19 cellular contexts compared by ENCODE assay signal in the genomic region with DNA sequence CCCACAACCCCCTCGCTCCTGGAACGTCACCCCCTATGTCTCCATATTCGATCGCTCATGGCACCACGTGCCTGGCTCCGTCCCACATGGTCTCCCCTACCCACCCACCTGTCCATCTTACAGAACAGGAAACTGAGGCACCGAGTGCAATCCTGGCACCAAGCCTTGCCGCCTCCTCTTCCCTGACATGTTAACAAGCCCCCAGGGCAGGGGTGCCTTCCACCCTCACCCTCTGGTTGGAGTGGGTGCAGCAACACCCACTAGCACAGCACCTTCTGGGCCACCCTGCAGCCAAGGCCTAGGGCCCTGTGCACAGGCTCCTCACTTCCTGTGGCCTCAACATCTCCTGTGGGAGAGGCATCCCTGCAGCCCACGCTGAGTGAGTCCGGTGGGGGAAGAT.
A peak's percentile ranks its signal among the peaks of the same experiment; 100 is the strongest.
DNase-seq lines count a peak whose midpoint lies in the region; ATAC-seq, FAIRE-seq and TF ChIP-seq lines count a peak whose summit lies in the region.
"Had no signal": no experiment of that assay in that cellular context is flagged by ENCODE, and none has a peak within 500 bp of the region (broad histone marks: within the 10 kb centered on the region; RNA-seq: fewer than 3 reads in every experiment).

No MANE protein-coding gene starts in this region.

- no peaks in the 10 kb centered on the region for H3K79me2 ChIP-seq in trophoblast cell (ENCODE audit: control insufficient read depth, insufficient read depth, low read length, poor library complexity)

- DNase-seq in RWPE1 (ENCODE audit: low spot score) (no peak), trophoblast cell (no peak), RCC 7860 (ENCODE audit: low spot score) (no peak), GM13977 (ENCODE audit: low spot score) (no peak), GM12892 (ENCODE audit: insufficient read length) (no peak)
- DNase-seq in stimulated activated naive CD4-positive, alpha-beta T cell (lab: John Stamatoyannopoulos, UW): no peak
- DNase-seq: ACHN, BE2C, EL, MM.1S, NCI-H1105, NCI-H187, NCI-H446, PC-3 had no signal

- FAIRE-seq in RCC 7860 (lab: Jason Lieb, UNC) (no peak), GM12892 (lab: Jason Lieb, UNC) (no peak)
- FAIRE-seq: HepG2 had no signal

- no peak for ATAC-seq in gastroesophageal sphincter
- ATAC-seq: HCT116, HepG2, PC-3 had no signal

- no peak overlapping the region for H4K12ac ChIP-seq in trophoblast cell (ENCODE audit: low read depth, low read length)

- peaks cover 0 to 39% (median 34%) of the 10 kb centered on the region in 10 experiments; a peak in 18 of 20 replicates for H3K4me1 ChIP-seq in BLaER1 treated with 17β-estradiol and CSF1 and Interleukin-3, amounts not matched to agents 10 nM and 100 nM
- H3K4me1 ChIP-seq in gastroesophageal sphincter (peaks cover 6 to 78% (median 31%) of the 10 kb centered on the region in 3 donors), trophoblast cell (ENCODE audit: control insufficient read depth in 1 of 2, insufficient read depth in 2 of 2, low read length in 2 of 2) (peaks cover 0 to 2% of the 10 kb centered on the region in 2 experiments)

- H3K18ac ChIP-seq in trophoblast cell (ENCODE audit: low read length): peak overlapping the region; percentile 22

- H2BK5ac ChIP-seq in trophoblast cell (ENCODE audit: low read depth, low read length, poor library complexity): no peak overlapping the region

- H3K27ac ChIP-seq in BLaER1 treated with 17β-estradiol and CSF1 and Interleukin-3, amounts not matched to agents 10 nM and 100 nM: no peak overlapping the region
- H3K27ac ChIP-seq in RWPE1: peak overlapping the region; percentile 69
- peak overlapping the region in 3 of 4 donors; percentile 76 to 82 (median 77) for H3K27ac ChIP-seq in gastroesophageal sphincter
- H3K27ac ChIP-seq in trophoblast cell (ENCODE audit: low read depth, low read length): no peak overlapping the region
- H3K27ac ChIP-seq: SK-N-MC had no signal

- no peak overlapping the region for H2BK12ac ChIP-seq in trophoblast cell (ENCODE audit: low read length)

- in situ Hi-C loops in GM13977 (cut with MboI; ENCODE audit: low pct_unique_long_range_greater_than_20kb, low sequenced_read_pairs, unreplicated experiment): no loop called here

- no peak overlapping the region for H4K91ac ChIP-seq in trophoblast cell (ENCODE audit: low read depth, low read length)

- H3K79me1 ChIP-seq in trophoblast cell (ENCODE audit: low read length): no peaks in the 10 kb centered on the region

- H3K27me3 ChIP-seq in BLaER1 treated with 17β-estradiol and CSF1 and Interleukin-3, amounts not matched to agents 10 nM and 100 nM: no peaks in the 10 kb centered on the region
- no peaks in the 10 kb centered on the region for H3K27me3 ChIP-seq in gastroesophageal sphincter
- H3K27me3 ChIP-seq in trophoblast cell (ENCODE audit: insufficient read depth, low read length): no peaks in the 10 kb centered on the region
- H3K27me3 ChIP-seq: BE2C had no signal

- TF ChIP-seq POLR2A in gastroesophageal sphincter (IDR thresholded peaks at IDR 0.05) (no peak), GM12892 (IDR thresholded peaks at IDR 0.05; ENCODE audit: low read depth, low read length) (no peak)

- TF ChIP-seq EP300 in gastroesophageal sphincter (IDR thresholded peaks at IDR 0.05): no peak

- no peak overlapping the region for H2AFZ ChIP-seq in trophoblast cell (ENCODE audit: insufficient read depth, low read length, poor library complexity)

- H2AK5ac ChIP-seq in trophoblast cell (ENCODE audit: low read length): no peak overlapping the region

- no peak overlapping the region for H3K4me3 ChIP-seq in BLaER1 treated with 17β-estradiol and CSF1 and Interleukin-3, amounts not matched to agents 10 nM and 100 nM
- H3K4me3 ChIP-seq in gastroesophageal sphincter: no peak overlapping the region
- H3K4me3 ChIP-seq in trophoblast cell (ENCODE audit: low read depth, low read length): no peak overlapping the region
- H3K4me3 ChIP-seq: SK-N-MC had no signal

- H3K4ac ChIP-seq in trophoblast cell (ENCODE audit: low read depth, low read length): no peak overlapping the region

- no peak overlapping the region for H2BK120ac ChIP-seq in trophoblast cell (ENCODE audit: insufficient read depth, low read length, poor library complexity)

- WGBS in gastroesophageal sphincter (ENCODE audit: low coverage in 1 of 2), 2 donors: 80 to 91% methylated on average over 1 to 8 of the region's 10 CpGs
- WGBS in trophoblast cell (ENCODE audit: extremely low coverage, insufficient coverage, insufficient read length): no CpG with 5 or more reads among the region's 10 CpGs

- no peak overlapping the region for H3K23ac ChIP-seq in trophoblast cell (ENCODE audit: low read length)

- CTCF ChIA-PET in RWPE1 (lab: Yijun Ruan, JAX): no interaction called here

- H3K9me3 ChIP-seq in BLaER1 treated with 17β-estradiol and CSF1 and Interleukin-3, amounts not matched to agents 10 nM and 100 nM (replicated peaks in 1 of 11): no peaks in the 10 kb centered on the region
- no peaks in the 10 kb centered on the region for H3K9me3 ChIP-seq in gastroesophageal sphincter
- H3K9me3 ChIP-seq in trophoblast cell (ENCODE audit: insufficient read depth, low read depth, low read length): no peaks in the 10 kb centered on the region
- H3K9me3 ChIP-seq: BE2C had no signal

- TF ChIP-seq CTCF in RWPE1 (conservative IDR thresholded peaks at IDR 0.05; ENCODE audit: low read depth): no peak
- TF ChIP-seq CTCF in gastroesophageal sphincter (IDR thresholded peaks at IDR 0.05): no peak
- TF ChIP-seq CTCF in GM13977 (IDR thresholded peaks at IDR 0.05; ENCODE audit: extremely low read depth, insufficient read depth, missing control alignments): no peak

- H3K4me2 ChIP-seq in BLaER1 treated with 17β-estradiol and CSF1 and Interleukin-3, amounts not matched to agents 10 nM and 100 nM: peak overlapping the region in 7 of 11 experiments; percentile 13 to 63 (median 53); a peak in 10 of 22 replicates
- H3K4me2 ChIP-seq in trophoblast cell (ENCODE audit: low read length): no peak overlapping the region

- peaks cover 51 to 100% (median 82%) of the 10 kb centered on the region in 11 experiments for H3K36me3 ChIP-seq in BLaER1 treated with 17β-estradiol and CSF1 and Interleukin-3, amounts not matched to agents 10 nM and 100 nM
- H3K36me3 ChIP-seq in gastroesophageal sphincter (peaks cover 0 to 69% of the 10 kb centered on the region in 2 donors), trophoblast cell (ENCODE audit: control insufficient read depth in 1 of 2, insufficient read depth in 2 of 2, low read length in 2 of 2) (peaks cover 38 to 53% of the 10 kb centered on the region in 2 experiments)

- peaks cover 77 to 100% (median 95%) of the 10 kb centered on the region in 11 experiments for H4K20me1 ChIP-seq in BLaER1 treated with 17β-estradiol and CSF1 and Interleukin-3, amounts not matched to agents 10 nM and 100 nM

- H3K14ac ChIP-seq in trophoblast cell (ENCODE audit: low read length): no peak overlapping the region

- no peak overlapping the region for H4K8ac ChIP-seq in trophoblast cell (ENCODE audit: low read depth, low read length)

- POLR2A ChIA-PET in RWPE1 (lab: Yijun Ruan, JAX; ENCODE audit: low non-redundant PET): no interaction called here

- peak overlapping the region in 1 of 11 experiments; percentile 51; a peak in 1 of 22 replicates for H3K9ac ChIP-seq in BLaER1 treated with 17β-estradiol and CSF1 and Interleukin-3, amounts not matched to agents 10 nM and 100 nM
- no peak overlapping the region for H3K9ac ChIP-seq in trophoblast cell (ENCODE audit: low read length)

Comparison
In these comparisons a context has a peak if more than half of its experiments do, and no peak if none do; other contexts are left out.
1. H3K27ac ChIP-seq: peak in RWPE1 (single experiment) and gastroesophageal sphincter (3 of 4); none in BLaER1 treated with 17β-estradiol and CSF1 and Interleukin-3, amounts not matched to agents 10 nM and 100 nM (0 of 11) and trophoblast cell (single experiment).